Comparison of ENCODE assay signal across 8 cellular contexts in genomic region chr1:77683142-77683835, GRCh38. TPM values are rescaled to one million over a fixed set of nuclear protein-coding genes. Genes with fewer than 3 reads are reported as not detected.
A peak's percentile ranks its signal among the peaks of the same experiment; 100 is the strongest.
DNase-seq lines count a peak whose midpoint lies in the region; ATAC-seq and TF ChIP-seq lines count a peak whose summit lies in the region.

No MANE protein-coding gene starts in this region.

- H4K20me1 ChIP-seq in mammary epithelial cell (ENCODE audit: insufficient read depth, low read length): no peaks in the 10 kb centered on the region

- dilution Hi-C loops in mammary epithelial cell (cut with HindIII; ENCODE audit: low sequenced_read_pairs): no loop called here

- 3% methylated on average over 16 of the region's 64 CpGs for WGBS in mammary epithelial cell (ENCODE audit: low coverage, missing lambda C conversion rate)
- 0 to 2% (median 1%) methylated on average over 19 to 64 of the region's 64 CpGs for WGBS in spleen, 5 donors

- H3K36me3 ChIP-seq in WERI-Rb-1 (no peaks in the 10 kb centered on the region), mammary epithelial cell (ENCODE audit: insufficient read depth, low read length) (no peaks in the 10 kb centered on the region), spleen (no peaks in the 10 kb centered on the region)

- H3K9ac ChIP-seq in mammary epithelial cell (ENCODE audit: insufficient read depth, low read length): peak overlapping the region; percentile 84

- BruUV-seq in mammary epithelial cell (replicated peaks; lab: Mats Ljungman, UMichigan): no TSS peak

- peaks cover 44% of the 10 kb centered on the region for H3K79me2 ChIP-seq in mammary epithelial cell (ENCODE audit: insufficient read depth, low read length)

- ATAC-seq in GM18907 (IDR thresholded peaks at IDR 0.05; ENCODE audit: unreplicated experiment) (peak; percentile 82), HG03139 (IDR thresholded peaks at IDR 0.05; ENCODE audit: unreplicated experiment) (peak; percentile 75)

- CTCF ChIA-PET in mammary epithelial cell (lab: Charles Lee; ENCODE audit: low non-redundant PET): interaction anchor here (0.7 kb wide), 1 partner anchor 1360 kb away, joined by 3 read pairs; no protein-coding TSS in a partner anchor

- in situ Hi-C loops in mammary epithelial cell (cut with MboI; ENCODE audit: low sequenced_read_pairs in 2 of 2): no loop called here

- H3K9me3 ChIP-seq in WERI-Rb-1 (ENCODE audit: severe bottlenecking) (no peaks in the 10 kb centered on the region), mammary epithelial cell (replicated peaks; ENCODE audit: insufficient read depth, low read length) (no peaks in the 10 kb centered on the region), spleen (no peaks in the 10 kb centered on the region)

- intact Hi-C loops in mammary epithelial cell (cut with micrococcal nuclease) (loop anchor here (1.0 to 10.0 kb wide), 8 partner anchors 88 to 535 kb away; partner anchors contain the start of genes DNAJB4, NEXN and PIGK), spleen (cut with DNase I; ENCODE audit: low total_unique reads) (no loop called here)

- peak overlapping the region; percentile 100 for H2AFZ ChIP-seq in mammary epithelial cell (ENCODE audit: low read depth, low read length)

- H3K4me3 ChIP-seq in WERI-Rb-1 (ENCODE audit: low read depth, low read length) (peak overlapping the region; percentile 98), mammary epithelial cell (replicated peaks in 1 of 3; ENCODE audit: insufficient read depth in 1 of 3, low read depth in 2 of 3, low read length in 3 of 3) (peak overlapping the region; percentile 49 to 74 (median 63)), spleen (peak overlapping the region; percentile 81 to 98 (median 90))

- no peaks in the 10 kb centered on the region for H3K27me3 ChIP-seq in WERI-Rb-1 (ENCODE audit: insufficient read depth, low read depth, severe bottlenecking)
- H3K27me3 ChIP-seq in mammary epithelial cell (ENCODE audit: insufficient read depth, low read length): no peaks in the 10 kb centered on the region
- H3K27me3 ChIP-seq in spleen (replicated peaks in 1 of 7): no peaks in the 10 kb centered on the region

- H3K27ac ChIP-seq in WERI-Rb-1: peak overlapping the region; percentile 86
- H3K27ac ChIP-seq in mammary epithelial cell (ENCODE audit: insufficient read depth, low read depth, low read length): peak overlapping the region; percentile 58
- peak overlapping the region; percentile 91 to 98 (median 95) for H3K27ac ChIP-seq in spleen

- DNase-seq in AG08396 (ENCODE audit: low spot score) (peak; percentile 94), NCI-H2196 (lab: John Stamatoyannopoulos, UW; ENCODE audit: unreplicated experiment) (peak; percentile 91), WERI-Rb-1 (peak; percentile 96), mammary epithelial cell (peak; percentile 93), inferior parietal cortex (ENCODE audit: extremely low spot score) (peak; percentile 85), spleen (peak; percentile 99)

- TF ChIP-seq POLR2A in spleen (IDR thresholded peaks at IDR 0.05): peak in 1 of 3 donors; percentile 64

- H3K4me2 ChIP-seq in mammary epithelial cell (ENCODE audit: insufficient read depth, low read depth, low read length): peak overlapping the region; percentile 70

- H3K4me1 ChIP-seq in mammary epithelial cell (ENCODE audit: insufficient read depth, low read length) (peaks cover 21% of the 10 kb centered on the region), spleen (peaks cover 27 to 52% (median 43%) of the 10 kb centered on the region in 6 donors)

- TF ChIP-seq CTCF in WERI-Rb-1 (IDR thresholded peaks at IDR 0.05; ENCODE audit: low read depth, low read length): peak; percentile 86
- peak; percentile 55 to 80 for TF ChIP-seq CTCF in mammary epithelial cell (conservative IDR thresholded peaks at IDR 0.05 in 1 of 2, IDR thresholded peaks at IDR 0.05 in 1 of 2; ENCODE audit: extremely low read depth in 1 of 2, insufficient read depth in 1 of 2, low read depth in 1 of 2, low read length in 2 of 2)
- TF ChIP-seq CTCF in spleen (IDR thresholded peaks at IDR 0.05 in 8 of 11, conservative IDR thresholded peaks at IDR 0.05 in 3 of 11): peak; percentile 73 to 98 (median 96)

RNA-seq across cellular contexts. Expression of gene ZZZ3, which starts 0.8 kb away (rescaled TPM):
- total RNA-seq in mammary epithelial cell (10 to 100 TPM; 51.5 to 57.5 TPM), spleen (10 to 100 TPM; 44.3 to 85.3 (median 53.7) TPM)
- polyA plus RNA-seq in mammary epithelial cell (14.2 TPM), spleen (10 to 100 TPM; 10.2 to 14.3 (median 13.7) TPM)
- polyA minus RNA-seq in mammary epithelial cell: 21.8 TPM

Comparison
In these comparisons a context has a peak if more than half of its experiments do, and no peak if none do; other contexts are left out.
1. Peak in every context shown above with its lines: DNase-seq, ATAC-seq, H3K4me3 ChIP-seq and H3K27ac ChIP-seq.